ENCODE assay signal across 8 cellular contexts in the genomic region with DNA sequence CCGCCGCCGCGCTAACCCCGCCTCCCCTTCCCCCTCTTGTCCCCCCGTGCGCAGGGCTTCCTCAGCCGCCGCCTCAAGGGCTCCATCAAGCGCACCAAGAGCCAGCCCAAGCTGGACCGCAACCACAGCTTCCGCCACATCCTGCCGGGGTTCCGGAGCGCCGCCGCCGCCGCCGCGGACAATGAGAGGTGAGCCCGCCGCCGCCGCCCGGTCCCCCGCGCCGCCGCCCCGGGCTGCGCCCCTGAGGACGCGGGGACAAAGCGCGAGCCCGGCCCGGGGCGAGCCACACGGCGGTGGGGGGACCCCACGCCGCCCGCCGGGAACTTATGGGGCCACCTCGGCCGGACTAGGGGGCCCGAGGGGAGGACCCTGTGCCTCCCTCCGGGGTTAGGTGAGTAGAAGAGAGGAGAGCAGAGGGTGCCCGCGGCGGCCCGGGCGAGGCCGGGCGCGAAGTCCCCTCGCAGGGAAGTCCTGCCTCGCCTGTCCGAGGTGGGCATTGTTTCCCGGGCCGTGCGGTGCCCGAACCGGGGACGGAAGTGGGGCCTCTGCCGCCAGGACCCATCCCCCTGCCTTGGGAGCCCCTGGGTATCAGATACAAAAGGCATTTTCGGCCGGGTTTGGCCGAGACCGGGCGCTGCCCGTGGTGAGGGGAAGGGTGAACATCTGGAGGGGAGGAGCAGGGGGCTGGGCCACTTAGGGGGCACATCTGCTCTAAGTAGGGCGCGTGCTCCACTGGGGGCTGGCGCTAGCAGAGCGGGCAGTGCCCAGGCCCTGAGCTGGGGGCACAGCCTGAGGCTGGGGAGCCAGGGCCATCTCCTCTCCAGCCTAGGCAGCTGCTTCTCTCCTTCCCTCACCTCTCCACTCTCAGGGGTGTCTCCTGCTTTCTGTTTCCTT. TPM values are rescaled to one million over a fixed set of nuclear protein-coding genes. Genes with fewer than 3 reads are reported as not detected.
DNase-seq lines count a peak whose midpoint lies in the region; ATAC-seq and TF ChIP-seq lines count a peak whose summit lies in the region.

No MANE protein-coding gene starts in this region.

- peaks cover 3% of the 10 kb centered on the region for H3K4me1 ChIP-seq in mesendoderm (ENCODE audit: control insufficient read depth, low read depth, low read length)

- WGBS in mesendoderm (ENCODE audit: extremely low coverage, insufficient coverage, low lambda C conversion rate), result no CpG with 5 or more reads among the region's 77 CpGs

- ATAC-seq in GM18498 (IDR thresholded peaks at IDR 0.05; ENCODE audit: unreplicated experiment) (peak; percentile 78), HG03280 (IDR thresholded peaks at IDR 0.05; ENCODE audit: unreplicated experiment) (peak; percentile 58)
- peak; percentile 65 to 66 for ATAC-seq in stimulated activated naive B cell treated with anti-CD40 and anti-IgM and Interleukin-4, amounts not matched to agents 10 μg/mL and 1 μg/mL and 100 μg/mL, for 72 hours (replicated peaks)

- H4K5ac ChIP-seq in mesendoderm (ENCODE audit: low read length), result no peak overlapping the region

- H3K27me3 ChIP-seq in dorsolateral prefrontal cortex (no peaks in the 10 kb centered on the region), mesendoderm (ENCODE audit: insufficient read depth, low read length, poor library complexity) (no peaks in the 10 kb centered on the region)

- H3K4ac ChIP-seq in mesendoderm (ENCODE audit: low read depth, low read length), result peak overlapping the region; percentile 25

- H3K4me3 Mint-ChIP-seq in stimulated activated naive B cell treated with anti-CD40 and anti-IgM and Interleukin-4, amounts not matched to agents 10 μg/mL and 1 μg/mL and 100 μg/mL, for 72 hours, result peak overlapping the region; percentile 71

- H3K4me2 ChIP-seq in mesendoderm (ENCODE audit: low read length), result peak overlapping the region; percentile 79

- H2BK120ac ChIP-seq in mesendoderm (ENCODE audit: low read depth, low read length), result no peak overlapping the region

- no peaks in the 10 kb centered on the region for H3K9me3 Mint-ChIP-seq in stimulated activated naive B cell treated with anti-CD40 and anti-IgM and Interleukin-4, amounts not matched to agents 10 μg/mL and 1 μg/mL and 100 μg/mL, for 72 hours

- H2BK15ac ChIP-seq in mesendoderm (replicated peaks; ENCODE audit: low read depth), result no peak overlapping the region

- H3K36me3 Mint-ChIP-seq in stimulated activated naive B cell treated with anti-CD40 and anti-IgM and Interleukin-4, amounts not matched to agents 10 μg/mL and 1 μg/mL and 100 μg/mL, for 72 hours, result no peaks in the 10 kb centered on the region

- H3K79me1 ChIP-seq in mesendoderm (ENCODE audit: low read length), result peaks cover 19% of the 10 kb centered on the region

- peak overlapping the region in 56 of 59 donors; percentile 2 to 88 (median 72) for H3K27ac ChIP-seq in dorsolateral prefrontal cortex
- no peak overlapping the region for H3K27ac ChIP-seq in mesendoderm (ENCODE audit: low read depth, low read length)

- peaks cover 9 to 17% of the 10 kb centered on the region in 2 donors for H3K4me1 Mint-ChIP-seq in stimulated activated naive B cell treated with anti-CD40 and anti-IgM and Interleukin-4, amounts not matched to agents 10 μg/mL and 1 μg/mL and 100 μg/mL, for 72 hours

- H3K23ac ChIP-seq in mesendoderm (ENCODE audit: low read length), result no peak overlapping the region

- DNase-seq in AG04449 (ENCODE audit: low read depth, low spot score), result no peak
- DNase-seq in UCSD-AML1 (lab: John Stamatoyannopoulos, UW; ENCODE audit: unreplicated experiment), result peak; percentile 84
- no peak for DNase-seq in dorsolateral prefrontal cortex
- DNase-seq in mesendoderm, result peak; percentile 65
- DNase-seq in stimulated activated naive B cell treated with anti-CD40 and anti-IgM and Interleukin-4, amounts not matched to agents 10 μg/mL and 1 μg/mL and 100 μg/mL, for 72 hours, result no peak
- DNase-seq in cerebellar nuclear complex (lab: John Stamatoyannopoulos, UW), result no peak

- peak overlapping the region; percentile 88 for H3K56ac ChIP-seq in mesendoderm (ENCODE audit: low read length)

- intact Hi-C loops in dorsolateral prefrontal cortex (cut with DNase I), result loop anchor here in 1 of 2 donors (10.0 kb wide), 1 partner anchor 295 kb away; no protein-coding TSS in a partner anchor

- H3K27me3 Mint-ChIP-seq in stimulated activated naive B cell treated with anti-CD40 and anti-IgM and Interleukin-4, amounts not matched to agents 10 μg/mL and 1 μg/mL and 100 μg/mL, for 72 hours, result peaks cover 48 to 72% of the 10 kb centered on the region in 2 donors

- peaks cover 12% of the 10 kb centered on the region for H3K79me2 ChIP-seq in mesendoderm (ENCODE audit: control insufficient read depth, insufficient read depth, low read length)

- peak overlapping the region; percentile 61 for H3K18ac ChIP-seq in mesendoderm (ENCODE audit: low read length)

- H2AK5ac ChIP-seq in mesendoderm (ENCODE audit: low read length), result no peak overlapping the region

- no peak overlapping the region for H3K27ac Mint-ChIP-seq in stimulated activated naive B cell treated with anti-CD40 and anti-IgM and Interleukin-4, amounts not matched to agents 10 μg/mL and 1 μg/mL and 100 μg/mL, for 72 hours

- CTCF ChIA-PET in AG04449 (lab: Yijun Ruan, JAX), result interaction anchor here (0.7 to 7.9 kb wide), 11 partner anchors 10 to 294 kb away, joined by 3 to 140 read pairs (median 6); no protein-coding TSS in a partner anchor

- H3K36me3 ChIP-seq in mesendoderm (ENCODE audit: control insufficient read depth, insufficient read depth, low read length), result no peaks in the 10 kb centered on the region

- TF ChIP-seq CTCF in AG04449 (IDR thresholded peaks at IDR 0.05; ENCODE audit: insufficient read depth, low read length, missing control alignments) (no peak), dorsolateral prefrontal cortex (IDR thresholded peaks at IDR 0.05 in 54 of 56, conservative IDR thresholded peaks at IDR 0.05 in 2 of 56; ENCODE audit: low read depth in 1 of 56, partially characterized antibody in 56 of 56) (no peak)

- peak overlapping the region; percentile 61 for H3K4me3 ChIP-seq in AG04449 (ENCODE audit: low read depth, low read length)
- peak overlapping the region; percentile 33 to 77 (median 66) for H3K4me3 ChIP-seq in dorsolateral prefrontal cortex
- H3K4me3 ChIP-seq in mesendoderm (ENCODE audit: low read length), result peak overlapping the region; percentile 47

- no peak overlapping the region for H2BK5ac ChIP-seq in mesendoderm (ENCODE audit: low read length)

- H4K8ac ChIP-seq in mesendoderm (ENCODE audit: low read depth, low read length), result no peak overlapping the region

- peak overlapping the region; percentile 79 for H3K9ac ChIP-seq in mesendoderm (ENCODE audit: low read length)

- POLR2A ChIA-PET in AG04449 (lab: Yijun Ruan, JAX), result interaction anchor here (1.6 kb wide), 1 partner anchor 101 kb away, joined by 3 read pairs; no protein-coding TSS in a partner anchor

RNA-seq across cellular contexts. Expression of a gene that starts 48.1 kb away (rescaled TPM):
- total RNA-seq in dorsolateral prefrontal cortex, result 100 to 1,000 TPM in 19 of 120 experiments, 10 to 100 TPM in 101; 41.7 to 155 (median 82.0) TPM
- polyA plus RNA-seq in mesendoderm (2013, experiment 1 of 2), result 21.8 TPM
- 21.4 TPM for polyA plus RNA-seq in mesendoderm (2013, experiment 2 of 2)

Comparison
In these comparisons a context has a peak if more than half of its experiments do, and no peak if none do; other contexts are left out.
1. DNase-seq: peak in UCSD-AML1 (single experiment) and mesendoderm (single experiment); none in AG04449 (single experiment), dorsolateral prefrontal cortex (0 of 10), stimulated activated naive B cell treated with anti-CD40 and anti-IgM and Interleukin-4, amounts not matched to agents 10 μg/mL and 1 μg/mL and 100 μg/mL, for 72 hours (single experiment) and cerebellar nuclear complex (0 of 2).
2. Peak in every context shown above with its lines, with median percentiles within 50 percentile points of each other: H3K4me3 ChIP-seq and ATAC-seq.